ENCODE assay signal across 9 cellular contexts in genomic region chr2:58448065-58448507, GRCh38.
A peak's percentile ranks its signal among the peaks of the same experiment; 100 is the strongest.
DNase-seq lines count a peak whose midpoint lies in the region; ATAC-seq and TF ChIP-seq lines count a peak whose summit lies in the region.
"Had no signal": no experiment of that assay in that cellular context is flagged by ENCODE, and none has a peak within 500 bp of the region (broad histone marks: within the 10 kb centered on the region; RNA-seq: fewer than 3 reads in every experiment).

No MANE protein-coding gene starts in this region.

- ATAC-seq in GM21619 (IDR thresholded peaks at IDR 0.05; ENCODE audit: unreplicated experiment) (peak; percentile 65), GM18858 (IDR thresholded peaks at IDR 0.05; ENCODE audit: unreplicated experiment) (no peak)

- H3K27me3 ChIP-seq in Loucy (ENCODE audit: insufficient read depth, low read length, poor library complexity, severe bottlenecking), result no peaks in the 10 kb centered on the region
- H3K27me3 ChIP-seq: upper lobe of left lung had no signal

- DNase-seq in DMS53 treated with DMSO at 0.1 percent for 48 hours (lab: John Stamatoyannopoulos, UW; ENCODE audit: unreplicated experiment), result peak; percentile 86
- peak; percentile 64 for DNase-seq in RPMI7951 (ENCODE audit: low read depth)
- peak; percentile 47 for DNase-seq in dedifferentiated amniotic fluid mesenchymal stem cell (ENCODE audit: extremely low spot score)
- peak; percentile 96 for DNase-seq in medulla oblongata (ENCODE audit: extremely low spot score)
- DNase-seq in immature natural killer cell, result no peak

- H3K36me3 ChIP-seq in Loucy (ENCODE audit: insufficient read depth, low read length), result no peaks in the 10 kb centered on the region
- H3K36me3 ChIP-seq: upper lobe of left lung had no signal

- no peak overlapping the region for H3K4me3 Mint-ChIP-seq in immature natural killer cell

- H3K4me2 ChIP-seq in Loucy (ENCODE audit: low read depth, low read length, poor library complexity, severe bottlenecking), result no peak overlapping the region

- H3K9ac ChIP-seq in Loucy (ENCODE audit: low read depth, low read length, poor library complexity, severe bottlenecking), result no peak overlapping the region

- H3K27me3 Mint-ChIP-seq in immature natural killer cell (ENCODE audit: low read depth in 3 of 3), result peaks cover 0 to 1% (median 0%) of the 10 kb centered on the region in 3 donors

- H4K20me1 ChIP-seq in Loucy (ENCODE audit: insufficient read depth, low read length, poor library complexity, severe bottlenecking), result no peaks in the 10 kb centered on the region

- 0 out of 2 replicates have a peak overlapping the region, but pooled peaks have one; percentile 52 for H2AFZ ChIP-seq in Loucy (ENCODE audit: low read length)

- no peaks in the 10 kb centered on the region for H3K4me1 ChIP-seq in Loucy (ENCODE audit: insufficient read depth, low read length, poor library complexity, severe bottlenecking)
- H3K4me1 ChIP-seq: upper lobe of left lung had no signal

- TF ChIP-seq CTCF in Loucy (conservative IDR thresholded peaks at IDR 0.05; ENCODE audit: low read length), result peak; percentile 88

- no peaks in the 10 kb centered on the region for H3K9me3 ChIP-seq in Loucy (ENCODE audit: insufficient read depth, low read depth, low read length)
- H3K9me3 ChIP-seq: upper lobe of left lung had no signal

- H3F3A ChIP-seq in Loucy (ENCODE audit: low read depth), result no peaks in the 10 kb centered on the region

- H3K9me2 ChIP-seq in Loucy (replicated peaks; ENCODE audit: low read depth, low read length), result no peaks in the 10 kb centered on the region

- H3K79me2 ChIP-seq in Loucy (ENCODE audit: insufficient read depth, low read length), result no peaks in the 10 kb centered on the region

- no peak overlapping the region for H3K4me3 ChIP-seq in Loucy (ENCODE audit: low read length, poor library complexity, severe bottlenecking)
- H3K4me3 ChIP-seq: upper lobe of left lung had no signal

- no peaks in the 10 kb centered on the region for H3K36me3 Mint-ChIP-seq in immature natural killer cell

- no peaks in the 10 kb centered on the region for H3K4me1 Mint-ChIP-seq in immature natural killer cell

- H3K27ac Mint-ChIP-seq in immature natural killer cell, result no peak overlapping the region

- peaks cover 0 to 5% (median 0%) of the 10 kb centered on the region in 6 donors for H3K9me3 Mint-ChIP-seq in immature natural killer cell

Comparison
In these comparisons a context has a peak if more than half of its experiments do, and no peak if none do; other contexts are left out.
1. DNase-seq: peak in DMS53 treated with DMSO at 0.1 percent for 48 hours (single experiment), RPMI7951 (single experiment), dedifferentiated amniotic fluid mesenchymal stem cell (single experiment) and medulla oblongata (single experiment); none in immature natural killer cell (0 of 3).